ENCODE assay signal across 1 cellular context in genomic region chr19:51036519-51036918, GRCh38.
TF ChIP-seq lines count a peak whose summit lies in the region.

No MANE protein-coding gene starts in this region.

TF ChIP-seq in H1, 55 proteins besides CTCF, POLR2A, EP300 and RAD21:
- TF ChIP-seq MAX (IDR thresholded peaks at IDR 0.05), result no peak
- TF ChIP-seq BACH1 (IDR thresholded peaks at IDR 0.05; ENCODE audit: low read length), result no peak
- TF ChIP-seq ZNF274 (IDR thresholded peaks at IDR 0.05; ENCODE audit: borderline replicate concordance, extremely low read depth, low read length), result no peak
- TF ChIP-seq SIX5 (IDR thresholded peaks at IDR 0.05; ENCODE audit: low read depth, low read length), result no peak
- TF ChIP-seq TEAD4 (IDR thresholded peaks at IDR 0.05; ENCODE audit: low read depth, low read length), result no peak
- TF ChIP-seq EGR1 (IDR thresholded peaks at IDR 0.05; ENCODE audit: borderline replicate concordance, low read depth, low read length), result no peak
- TF ChIP-seq CREB1 (IDR thresholded peaks at IDR 0.05), result no peak
- TF ChIP-seq BCL11A (IDR thresholded peaks at IDR 0.05; ENCODE audit: low read depth in 2 of 2, low read length in 2 of 2), result no peak
- TF ChIP-seq RXRA (IDR thresholded peaks at IDR 0.05; ENCODE audit: insufficient read depth, low read depth, low read length), result no peak
- TF ChIP-seq FOSL1 (IDR thresholded peaks at IDR 0.05; ENCODE audit: insufficient read depth, low read depth, low read length), result no peak
- no peak for TF ChIP-seq SUZ12 (IDR thresholded peaks at IDR 0.05; ENCODE audit: low read length)
- no peak for TF ChIP-seq USF2 (IDR thresholded peaks at IDR 0.05; ENCODE audit: low read length)
- TF ChIP-seq JUND (IDR thresholded peaks at IDR 0.05; ENCODE audit: low read length), result no peak
- TF ChIP-seq CEBPB (IDR thresholded peaks at IDR 0.05; ENCODE audit: low read depth, low read length), result no peak
- no peak for TF ChIP-seq POU5F1 (IDR thresholded peaks at IDR 0.05; ENCODE audit: low read depth, low read length)
- no peak for TF ChIP-seq SP2 (IDR thresholded peaks at IDR 0.05; ENCODE audit: low read length)
